8 cellular contexts compared by ENCODE assay signal in genomic region chr6:138105880-138106664, GRCh38. TPM values are rescaled to one million over a fixed set of nuclear protein-coding genes. Genes with fewer than 3 reads are reported as not detected.
A peak's percentile ranks its signal among the peaks of the same experiment; 100 is the strongest.
DNase-seq lines count a peak whose midpoint lies in the region; ATAC-seq and TF ChIP-seq lines count a peak whose summit lies in the region.

No MANE protein-coding gene starts in this region.

- H3K27ac ChIP-seq in mammary epithelial cell (ENCODE audit: insufficient read depth, low read depth, low read length), result peak overlapping the region; percentile 99
- H3K27ac ChIP-seq in lower lobe of right lung, result peak overlapping the region; percentile 82

- H3K9me3 Mint-ChIP-seq in Caco-2 (ENCODE audit: unreplicated experiment), result peaks cover 7% of the 10 kb centered on the region

- CTCF ChIA-PET in Caco-2 (lab: Charles Lee), result interaction anchor here (1.0 to 2.3 kb wide), 2 partner anchors 89 to 102 kb away, joined by 3 to 12 read pairs; no protein-coding TSS in a partner anchor
- CTCF ChIA-PET in mammary epithelial cell (lab: Charles Lee; ENCODE audit: low non-redundant PET), result interaction anchor here (0.6 to 1.7 kb wide), 3 partner anchors 99 to 102 kb away, joined by 5 to 8 read pairs (median 7); no protein-coding TSS in a partner anchor

- H3K36me3 ChIP-seq in Caco-2 (ENCODE audit: control insufficient read depth, insufficient read depth, low read length) (no peaks in the 10 kb centered on the region; the same call in 1 of the 2 replicates), mammary epithelial cell (ENCODE audit: insufficient read depth, low read length) (no peaks in the 10 kb centered on the region), lower lobe of right lung (no peaks in the 10 kb centered on the region)

- in situ Hi-C loops in mammary epithelial cell (cut with MboI; ENCODE audit: low sequenced_read_pairs in 2 of 2), result loop anchor here (5.0 to 25.0 kb wide), 4 partner anchors 74 to 656 kb away; partner anchors contain the start of gene CCDC28A (in 2 of the 2)

- no peaks in the 10 kb centered on the region for H4K20me1 ChIP-seq in mammary epithelial cell (ENCODE audit: insufficient read depth, low read length)

- BruUV-seq in Caco-2 (replicated peaks; lab: Mats Ljungman, UMichigan) (TSS peak; percentile 48), mammary epithelial cell (replicated peaks; lab: Mats Ljungman, UMichigan) (TSS peak; percentile 91)

- no peak overlapping the region for H2AFZ ChIP-seq in mammary epithelial cell (ENCODE audit: low read depth, low read length)

- H3K79me2 ChIP-seq in mammary epithelial cell (ENCODE audit: insufficient read depth, low read length), result peaks cover 65% of the 10 kb centered on the region

- H3K4me1 ChIP-seq in Caco-2 (peaks cover 21% of the 10 kb centered on the region), mammary epithelial cell (ENCODE audit: insufficient read depth, low read length) (peaks cover 31% of the 10 kb centered on the region), lower lobe of right lung (no peaks in the 10 kb centered on the region)

- H3K4me2 ChIP-seq in mammary epithelial cell (ENCODE audit: insufficient read depth, low read depth, low read length), result peak overlapping the region; percentile 91

- peak in 1 of 2 donors; percentile 20 for ATAC-seq in lower lobe of right lung
- ATAC-seq in HG02852 (IDR thresholded peaks at IDR 0.05; ENCODE audit: unreplicated experiment), result no peak
- ATAC-seq in HG03175 (IDR thresholded peaks at IDR 0.05; ENCODE audit: unreplicated experiment), result no peak
- no peak for ATAC-seq in HG03469 (IDR thresholded peaks at IDR 0.05; ENCODE audit: unreplicated experiment)

- H3K27me3 Mint-ChIP-seq in Caco-2 (ENCODE audit: insufficient read depth, unreplicated experiment), result no peaks in the 10 kb centered on the region

- peak overlapping the region; percentile 98 for H3K4me3 ChIP-seq in Caco-2 (ENCODE audit: low read depth, low read length)
- peak overlapping the region; percentile 82 to 95 (median 90) for H3K4me3 ChIP-seq in mammary epithelial cell (replicated peaks in 1 of 3; ENCODE audit: insufficient read depth in 1 of 3, low read depth in 2 of 3, low read length in 3 of 3)
- peak overlapping the region; percentile 62 for H3K4me3 ChIP-seq in lower lobe of right lung

- peak overlapping the region; percentile 84 for H3K4me3 Mint-ChIP-seq in Caco-2 (ENCODE audit: unreplicated experiment)

- dilution Hi-C loops in mammary epithelial cell (cut with HindIII; ENCODE audit: low sequenced_read_pairs), result no loop called here

- TF ChIP-seq CTCF in Caco-2 (IDR thresholded peaks at IDR 0.05; ENCODE audit: insufficient read depth in 1 of 2, low read depth in 1 of 2, low read length in 1 of 2, severe bottlenecking in 1 of 2, unreplicated experiment in 1 of 2), result no peak
- no peak for TF ChIP-seq CTCF in mammary epithelial cell (conservative IDR thresholded peaks at IDR 0.05 in 1 of 2, IDR thresholded peaks at IDR 0.05 in 1 of 2; ENCODE audit: extremely low read depth in 1 of 2, insufficient read depth in 1 of 2, low read depth in 1 of 2, low read length in 2 of 2)
- no peak for TF ChIP-seq CTCF in lower lobe of right lung (IDR thresholded peaks at IDR 0.05)

- no peaks in the 10 kb centered on the region for H3K9me3 ChIP-seq in Caco-2
- H3K9me3 ChIP-seq in mammary epithelial cell (replicated peaks; ENCODE audit: insufficient read depth, low read length), result no peaks in the 10 kb centered on the region
- H3K9me3 ChIP-seq in lower lobe of right lung, result no peaks in the 10 kb centered on the region

- WGBS in mammary epithelial cell (ENCODE audit: low coverage, missing lambda C conversion rate), result 2% methylated on average over 10 of the region's 10 CpGs

- peak in 1 of 2 experiments; percentile 16 for DNase-seq in Caco-2
- DNase-seq in NCI-H1417 treated with DMSO at 0.1 percent for 48 hours (lab: John Stamatoyannopoulos, UW), result peak; percentile 41
- peak; percentile 61 for DNase-seq in mammary epithelial cell
- DNase-seq in lower lobe of right lung, result no peak
- no peak for DNase-seq in activated gamma-delta T cell treated with Interleukin-2 at 50 U/mL for 16 hours

- intact Hi-C loops in Caco-2 (cut with micrococcal nuclease; ENCODE audit: unreplicated experiment) (loop anchor here (5.0 kb wide), 3 partner anchors 384 to 921 kb away; partner anchors contain the start of gene ABRACL), mammary epithelial cell (cut with micrococcal nuclease) (loop anchor here (1.0 to 10.0 kb wide), 4 partner anchors 18 to 441 kb away; no protein-coding TSS in a partner anchor), lower lobe of right lung (cut with DNase I) (loop anchor here (5.0 kb wide), 1 partner anchor 104 kb away; no protein-coding TSS in a partner anchor)

- peaks cover 54% of the 10 kb centered on the region for H3K36me3 Mint-ChIP-seq in Caco-2 (ENCODE audit: insufficient read depth, unreplicated experiment)

- peaks cover 16% of the 10 kb centered on the region for H3K4me1 Mint-ChIP-seq in Caco-2 (ENCODE audit: low read depth, unreplicated experiment)

- POLR2A ChIA-PET in Caco-2 (lab: Charles Lee), result interaction anchor here (0.5 to 1.1 kb wide), 3 partner anchors 19 to 1060 kb away, joined by 3 to 4 read pairs (median 3); no protein-coding TSS in a partner anchor

- H3K27ac Mint-ChIP-seq in Caco-2 (ENCODE audit: unreplicated experiment), result peak overlapping the region; percentile 90

- H3K27me3 ChIP-seq in Caco-2 (replicated peaks; ENCODE audit: control insufficient read depth, insufficient read depth, low read length) (no peaks in the 10 kb centered on the region), mammary epithelial cell (ENCODE audit: insufficient read depth, low read length) (no peaks in the 10 kb centered on the region), lower lobe of right lung (ENCODE audit: low read depth) (peaks cover 17% of the 10 kb centered on the region)

- peak overlapping the region; percentile 100 for H3K9ac ChIP-seq in mammary epithelial cell (ENCODE audit: insufficient read depth, low read length)

RNA-seq across cellular contexts. Expression of gene PERP, which starts 1.1 kb away (rescaled TPM):
- total RNA-seq in Caco-2 (2022) (141 and 152 TPM in 2 replicates), mammary epithelial cell (100 to 1,000 TPM; 266 to 424 TPM), lower lobe of right lung (27.2 TPM)
- polyA plus RNA-seq in mammary epithelial cell, result 159 TPM
- 226 TPM for polyA minus RNA-seq in mammary epithelial cell

RNA-seq across cellular contexts. Expression of gene ARFGEF3, which starts 55.7 kb away (rescaled TPM):
- total RNA-seq in Caco-2 (2022) (5.2 and 5.6 TPM in 2 replicates), mammary epithelial cell (1 to 10 TPM; 1.6 to 7.3 TPM), lower lobe of right lung (33.8 TPM)
- 0.51 TPM for polyA plus RNA-seq in mammary epithelial cell
- polyA minus RNA-seq in mammary epithelial cell, result 2.8 TPM

Comparison
In these comparisons a context has a peak if more than half of its experiments do, and no peak if none do; other contexts are left out.
1. DNase-seq: peak in NCI-H1417 treated with DMSO at 0.1 percent for 48 hours (single experiment) and mammary epithelial cell (single experiment); none in lower lobe of right lung (single experiment) and activated gamma-delta T cell treated with Interleukin-2 at 50 U/mL for 16 hours (single experiment).
2. Peak in every context shown above with its lines, with median percentiles within 50 percentile points of each other: H3K4me3 ChIP-seq.